Comparison of ENCODE assay signal across 8 cellular contexts in genomic region chr9:133334161-133334560, GRCh38. TPM values are rescaled to one million over a fixed set of nuclear protein-coding genes. Genes with fewer than 3 reads are reported as not detected.
A peak's percentile ranks its signal among the peaks of the same experiment; 100 is the strongest.
DNase-seq lines count a peak whose midpoint lies in the region; ATAC-seq and TF ChIP-seq lines count a peak whose summit lies in the region.
"Had no signal": no experiment of that assay in that cellular context is flagged by ENCODE, and none has a peak within 500 bp of the region (broad histone marks: within the 10 kb centered on the region; RNA-seq: fewer than 3 reads in every experiment).

No MANE protein-coding gene starts in this region.

- BruUV-seq in Calu3 (replicated peaks; lab: Mats Ljungman, UMichigan) = no TSS peak

- H3K4me1 Mint-ChIP-seq in Calu3 (ENCODE audit: low read depth, unreplicated experiment) = peaks cover 27% of the 10 kb centered on the region
- peaks cover 29% of the 10 kb centered on the region for H3K4me1 Mint-ChIP-seq in brain
- H3K4me1 Mint-ChIP-seq in neural crest cell = peaks cover 20% of the 10 kb centered on the region

- peaks cover 52% of the 10 kb centered on the region for H3K36me3 Mint-ChIP-seq in Calu3 (ENCODE audit: insufficient read depth, unreplicated experiment)
- peaks cover 52% of the 10 kb centered on the region for H3K36me3 Mint-ChIP-seq in brain
- peaks cover 9% of the 10 kb centered on the region for H3K36me3 Mint-ChIP-seq in neural crest cell (ENCODE audit: low read depth)

- ATAC-seq in HG03378 (IDR thresholded peaks at IDR 0.05; ENCODE audit: unreplicated experiment) (no peak), HG02759 (IDR thresholded peaks at IDR 0.05; ENCODE audit: unreplicated experiment) (no peak)

- H3K4me3 ChIP-seq in HUES6 (ENCODE audit: low read depth, low read length) (peak overlapping the region; percentile 79), tibial artery (no peak overlapping the region)

- H3K27ac Mint-ChIP-seq in Calu3 (ENCODE audit: unreplicated experiment) = no peak overlapping the region
- peak overlapping the region in 1 of 5 experiments; percentile 61 for H3K27ac Mint-ChIP-seq in brain
- no peak overlapping the region for H3K27ac Mint-ChIP-seq in neural crest cell (ENCODE audit: unreplicated experiment)

- H3K27me3 ChIP-seq in HUES6 (ENCODE audit: control insufficient read depth, insufficient read depth, low read length) (no peaks in the 10 kb centered on the region), tibial artery (no peaks in the 10 kb centered on the region)

- H3K9me3 Mint-ChIP-seq in Calu3 (ENCODE audit: low read depth, unreplicated experiment) (no peaks in the 10 kb centered on the region), brain (peaks cover 0 to 4% (median 0%) of the 10 kb centered on the region in 5 experiments), neural crest cell (no peaks in the 10 kb centered on the region)

- H3K36me3 ChIP-seq in HUES6 (ENCODE audit: control insufficient read depth, insufficient read depth, low read length) (peaks cover 58% of the 10 kb centered on the region), tibial artery (peaks cover 36 to 57% (median 40%) of the 10 kb centered on the region in 3 donors)

- peak overlapping the region; percentile 94 for H3K9ac ChIP-seq in HUES6 (ENCODE audit: low read length)

- peaks cover 17% of the 10 kb centered on the region for H3K4me1 ChIP-seq in HUES6 (ENCODE audit: control insufficient read depth, insufficient read depth, low read length)
- H3K4me1 ChIP-seq in tibial artery = peaks cover 0 to 32% (median 24%) of the 10 kb centered on the region in 4 donors

- intact Hi-C loops in Calu3 (cut with micrococcal nuclease; ENCODE audit: unreplicated experiment) = no loop called here
- intact Hi-C loops in tibial artery (cut with DNase I; ENCODE audit: low total_unique reads) = loop anchor here (10.0 kb wide), 2 partner anchors 151 to 309 kb away; no protein-coding TSS in a partner anchor

- H3K27ac ChIP-seq in HUES6 (ENCODE audit: low read depth, low read length) (peak overlapping the region; percentile 89), tibial artery (no peak overlapping the region)

- CTCF ChIA-PET in Calu3 (lab: Charles Lee) = interaction anchor here (0.5 to 1.3 kb wide), 2 partner anchors 92 to 146 kb away, joined by 4 read pairs; no protein-coding TSS in a partner anchor

- H3K27me3 Mint-ChIP-seq in Calu3 (ENCODE audit: unreplicated experiment) (no peaks in the 10 kb centered on the region), brain (peaks cover 8% of the 10 kb centered on the region), neural crest cell (ENCODE audit: low read depth) (no peaks in the 10 kb centered on the region)

- H3K4me3 Mint-ChIP-seq in Calu3 (ENCODE audit: low read depth, unreplicated experiment) (peak overlapping the region; percentile 90), brain (peak overlapping the region; percentile 96 to 98 (median 97)), neural crest cell (peak overlapping the region; percentile 98)

- TF ChIP-seq CTCF in Calu3 (IDR thresholded peaks at IDR 0.05; ENCODE audit: unreplicated experiment) (no peak), brain (conservative IDR thresholded peaks at IDR 0.05) (no peak), neural crest cell (conservative IDR thresholded peaks at IDR 0.05) (no peak), tibial artery (IDR thresholded peaks at IDR 0.05) (no peak)

- DNase-seq in Calu3 = no peak
- no peak for DNase-seq in neural crest cell (ENCODE audit: low read depth, low spot score)
- no peak for DNase-seq in tibial artery
- DNase-seq: NCI-H187 had no signal

- H3K9me3 ChIP-seq in HUES6 (ENCODE audit: control insufficient read depth, insufficient read depth, low read depth, low read length) = no peaks in the 10 kb centered on the region
- H3K9me3 ChIP-seq in tibial artery = no peaks in the 10 kb centered on the region

RNA-seq across cellular contexts. Expression of gene SURF6, which starts 1.8 kb away (rescaled TPM):
- 20.4 and 23.1 TPM in 2 replicates for total RNA-seq in Calu3 (2022)
- polyA plus RNA-seq in brain (ENCODE audit: insufficient read depth, low read depth, low replicate concordance) = 24.4 TPM
- 22.4 and 23.9 TPM in 2 replicates for total RNA-seq in neural crest cell

RNA-seq across cellular contexts. Expression of gene MED22, which starts 13.8 kb away (rescaled TPM):
- total RNA-seq in Calu3 (2022) (24.4 and 27.6 TPM in 2 replicates), neural crest cell (69.7 and 70.6 TPM in 2 replicates)
- polyA plus RNA-seq in brain (ENCODE audit: insufficient read depth, low read depth, low replicate concordance) = 37.7 TPM

RNA-seq across cellular contexts. Expression of gene RPL7A, which starts 13.9 kb away (rescaled TPM):
- total RNA-seq in Calu3 (2022) (835 and 904 TPM in 2 replicates), neural crest cell (2,746 and 2,748 TPM in 2 replicates)
- 5,503 TPM for polyA plus RNA-seq in brain (ENCODE audit: insufficient read depth, low read depth, low replicate concordance)

RNA-seq across cellular contexts. Expression of gene SURF1, which starts 22.1 kb away (rescaled TPM):
- total RNA-seq in Calu3 (2022) (47.9 and 50.9 TPM in 2 replicates), neural crest cell (32.0 and 32.1 TPM in 2 replicates)
- 104 TPM for polyA plus RNA-seq in brain (ENCODE audit: insufficient read depth, low read depth, low replicate concordance)

RNA-seq across cellular contexts. Expression of gene SURF2, which starts 22.2 kb away (rescaled TPM):
- total RNA-seq in Calu3 (2022) (20.6 and 22.9 TPM in 2 replicates), neural crest cell (31.8 and 34.3 TPM in 2 replicates)
- 75.0 TPM for polyA plus RNA-seq in brain (ENCODE audit: insufficient read depth, low read depth, low replicate concordance)
